In genomic region chr5:153629027-153629426, GRCh38 we compare ENCODE assay signal across 8 cellular contexts.
A peak's percentile ranks its signal among the peaks of the same experiment; 100 is the strongest.
DNase-seq lines count a peak whose midpoint lies in the region; ATAC-seq, FAIRE-seq and TF ChIP-seq lines count a peak whose summit lies in the region.

No MANE protein-coding gene starts in this region.

- no peaks in the 10 kb centered on the region for H3K9me3 Mint-ChIP-seq in astrocyte (ENCODE audit: unreplicated experiment)
- no peaks in the 10 kb centered on the region for H3K9me3 Mint-ChIP-seq in stimulated activated naive B cell treated with anti-CD40 and anti-IgM and Interleukin-4, amounts not matched to agents 10 μg/mL and 1 μg/mL and 100 μg/mL, for 72 hours

- no peak overlapping the region for H3K4me3 Mint-ChIP-seq in astrocyte (ENCODE audit: unreplicated experiment)
- H3K4me3 Mint-ChIP-seq in stimulated activated naive B cell treated with anti-CD40 and anti-IgM and Interleukin-4, amounts not matched to agents 10 μg/mL and 1 μg/mL and 100 μg/mL, for 72 hours: no peak overlapping the region

- peak overlapping the region; percentile 59 for H3K27ac ChIP-seq in astrocyte (ENCODE audit: low read depth, low read length)
- H3K27ac ChIP-seq in thoracic aorta: peak overlapping the region; percentile 78 to 85

- H3K4me2 ChIP-seq in astrocyte (ENCODE audit: low read length): peak overlapping the region; percentile 35

- ATAC-seq in thoracic aorta (ENCODE audit: insufficient number of reproducible peaks, low FRiP score, low read depth): peak; percentile 87
- ATAC-seq in stimulated activated naive B cell treated with anti-CD40 and anti-IgM and Interleukin-4, amounts not matched to agents 10 μg/mL and 1 μg/mL and 100 μg/mL, for 72 hours (replicated peaks): no peak

- H4K20me1 ChIP-seq in astrocyte (ENCODE audit: insufficient read depth, low read length): no peaks in the 10 kb centered on the region

- H3K9me3 ChIP-seq in astrocyte (ENCODE audit: insufficient read depth, low read depth, low read length) (no peaks in the 10 kb centered on the region), thoracic aorta (no peaks in the 10 kb centered on the region)

- TF ChIP-seq CTCF in astrocyte (IDR thresholded peaks at IDR 0.05; ENCODE audit: insufficient read depth, low read depth, low read length) (peak; percentile 44), thoracic aorta (IDR thresholded peaks at IDR 0.05) (no peak)

- no peaks in the 10 kb centered on the region for H3K79me2 ChIP-seq in astrocyte (ENCODE audit: insufficient read depth, low read length)

- H3K4me1 Mint-ChIP-seq in astrocyte (ENCODE audit: low read depth, unreplicated experiment): peaks cover 14% of the 10 kb centered on the region
- H3K4me1 Mint-ChIP-seq in stimulated activated naive B cell treated with anti-CD40 and anti-IgM and Interleukin-4, amounts not matched to agents 10 μg/mL and 1 μg/mL and 100 μg/mL, for 72 hours: no peaks in the 10 kb centered on the region

- H3K27me3 ChIP-seq in astrocyte (ENCODE audit: insufficient read depth, low read length) (no peaks in the 10 kb centered on the region), thoracic aorta (replicated peaks; ENCODE audit: insufficient read depth) (no peaks in the 10 kb centered on the region)

- no peak for TF ChIP-seq POLR2A in erythroblast (IDR thresholded peaks at IDR 0.05; ENCODE audit: low read length)

- no peaks in the 10 kb centered on the region for H3K27me3 Mint-ChIP-seq in astrocyte (ENCODE audit: low read depth, unreplicated experiment)
- peaks cover 4 to 5% of the 10 kb centered on the region in 2 donors for H3K27me3 Mint-ChIP-seq in stimulated activated naive B cell treated with anti-CD40 and anti-IgM and Interleukin-4, amounts not matched to agents 10 μg/mL and 1 μg/mL and 100 μg/mL, for 72 hours

- H3K27ac Mint-ChIP-seq in astrocyte (ENCODE audit: unreplicated experiment): no peak overlapping the region
- no peak overlapping the region for H3K27ac Mint-ChIP-seq in stimulated activated naive B cell treated with anti-CD40 and anti-IgM and Interleukin-4, amounts not matched to agents 10 μg/mL and 1 μg/mL and 100 μg/mL, for 72 hours

- DNase-seq in HTR-8/SVneo (ENCODE audit: insufficient read length, low spot score) (peak; percentile 62), astrocyte (ENCODE audit: low read depth) (peak; percentile 96), iPS DF 19.7 (ENCODE audit: low read depth, low spot score) (peak; percentile 63), thoracic aorta (ENCODE audit: low spot score) (peak; percentile 49), SIG-M5 treated with dmso at 0.1 percent for 504 hours (lab: John Stamatoyannopoulos, UW; ENCODE audit: unreplicated experiment) (no peak), erythroblast (lab: John Stamatoyannopoulos, UW) (no peak), NOMO-1 treated with DMSO at 0.1 percent for 48 hours (lab: John Stamatoyannopoulos, UW; ENCODE audit: unreplicated experiment) (no peak)
- no peak for DNase-seq in stimulated activated naive B cell treated with anti-CD40 and anti-IgM and Interleukin-4, amounts not matched to agents 10 μg/mL and 1 μg/mL and 100 μg/mL, for 72 hours

- peak overlapping the region; percentile 11 for H2AFZ ChIP-seq in astrocyte (ENCODE audit: low read depth, low read length)

- peak overlapping the region; percentile 7 for H3K9ac ChIP-seq in astrocyte (ENCODE audit: low read length)

- H3K4me3 ChIP-seq in astrocyte (ENCODE audit: insufficient read depth, low read depth, low read length): no peak overlapping the region
- H3K4me3 ChIP-seq in thoracic aorta: no peak overlapping the region

- FAIRE-seq in HTR-8/SVneo (lab: Jason Lieb, UNC) (peak; percentile 98), astrocyte (lab: Jason Lieb, UNC) (peak; percentile 97)

- no peaks in the 10 kb centered on the region for H3K36me3 Mint-ChIP-seq in astrocyte (ENCODE audit: low read depth, unreplicated experiment)
- H3K36me3 Mint-ChIP-seq in stimulated activated naive B cell treated with anti-CD40 and anti-IgM and Interleukin-4, amounts not matched to agents 10 μg/mL and 1 μg/mL and 100 μg/mL, for 72 hours: no peaks in the 10 kb centered on the region

- H3K4me1 ChIP-seq in astrocyte (ENCODE audit: insufficient read depth, low read length): peaks cover 33% of the 10 kb centered on the region
- H3K4me1 ChIP-seq in thoracic aorta (ENCODE audit: control insufficient read depth in 1 of 2, low read depth in 2 of 2): peaks cover 11 to 47% of the 10 kb centered on the region in 2 donors

- no peaks in the 10 kb centered on the region for H3K36me3 ChIP-seq in astrocyte (ENCODE audit: insufficient read depth, low read length)
- no peaks in the 10 kb centered on the region for H3K36me3 ChIP-seq in thoracic aorta

Comparison
In these comparisons a context has a peak if more than half of its experiments do, and no peak if none do; other contexts are left out.
1. DNase-seq: peak in HTR-8/SVneo (single experiment), astrocyte (single experiment), iPS DF 19.7 (single experiment) and thoracic aorta (single experiment); none in SIG-M5 treated with dmso at 0.1 percent for 504 hours (single experiment), stimulated activated naive B cell treated with anti-CD40 and anti-IgM and Interleukin-4, amounts not matched to agents 10 μg/mL and 1 μg/mL and 100 μg/mL, for 72 hours (single experiment), erythroblast (0 of 2) and NOMO-1 treated with DMSO at 0.1 percent for 48 hours (single experiment).